Comparison of ENCODE assay signal across 15 cellular contexts in the genomic region with DNA sequence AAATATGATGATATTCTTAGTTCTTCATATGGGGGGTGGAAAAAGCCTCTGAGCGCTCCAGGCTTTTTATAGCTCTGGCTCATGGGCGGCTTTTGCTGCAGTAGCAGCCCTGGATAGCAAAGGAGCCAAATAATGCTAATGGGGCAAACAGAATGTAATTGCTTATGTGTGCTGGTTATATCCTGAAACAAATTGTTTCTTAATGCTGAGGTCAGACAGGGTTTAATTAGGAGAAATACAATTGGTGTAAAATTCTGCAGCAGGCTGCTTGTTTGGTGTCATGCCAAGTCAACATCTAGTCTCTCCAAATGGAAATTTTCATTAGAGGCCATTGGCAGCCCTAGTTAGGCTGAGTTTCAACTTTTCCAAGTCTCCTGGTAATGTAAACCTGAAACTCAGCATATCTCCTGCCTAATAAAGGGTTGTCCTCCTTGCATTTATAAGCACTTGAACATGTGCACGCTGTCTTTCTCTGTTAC.
DNase-seq lines count a peak whose midpoint lies in the region; ATAC-seq and TF ChIP-seq lines count a peak whose summit lies in the region.
"Had no signal": no experiment of that assay in that cellular context is flagged by ENCODE, and none has a peak within 500 bp of the region (broad histone marks: within the 10 kb centered on the region; RNA-seq: fewer than 3 reads in every experiment).

No MANE protein-coding gene starts in this region.

- H3K27ac ChIP-seq in heart right ventricle = peak overlapping the region in 7 of 10 donors; percentile 14 to 67 (median 50)

- no peak overlapping the region for H3K4me3 ChIP-seq in heart right ventricle
- H3K4me3 ChIP-seq in foreskin fibroblast (ENCODE audit: low read depth in 1 of 2, low read length in 2 of 2) = no peak overlapping the region

- DNase-seq in G401 (ENCODE audit: low spot score) (peak; percentile 94), NCI-H774 (lab: John Stamatoyannopoulos, UW) (peak; percentile 71), heart right ventricle (peak in 1 of 2 donors; percentile 54), renal cortical epithelial cell (ENCODE audit: low read depth) (peak; percentile 86), foreskin fibroblast (no peak), NCI-H2107 (lab: John Stamatoyannopoulos, UW) (no peak)
- DNase-seq in natural killer cell treated with Interleukin-12 subunit alpha and Interleukin-12 subunit beta and Interleukin-15 and Interleukin-18, amount 100 ng/mL, for 72 hours (ENCODE audit: low spot score) = no peak
- DNase-seq: activated CD4-positive, alpha-beta T cell treated with anti-CD3 and anti-CD28 coated beads for 1 hour; activated T-cell treated with anti-CD3 and anti-CD28 coated beads for 4 hours; DMS153; glutamatergic neuron; Karpas-422 had no signal

- no peak overlapping the region for H3K4me3 Mint-ChIP-seq in natural killer cell treated with Interleukin-12 subunit alpha and Interleukin-12 subunit beta and Interleukin-15 and Interleukin-18, amount 100 ng/mL, for 72 hours
- H3K4me3 Mint-ChIP-seq: activated naive CD4-positive, alpha-beta T cell treated with anti-CD3 and anti-CD28 coated beads, Interleukin-2, amount 50 U/mL, for 24 hours; stimulated activated effector memory CD8-positive, alpha-beta T cell treated with anti-CD3 and anti-CD28 coated beads, Interleukin-12 subunit alpha, Interleukin-12 subunit beta, amount 100 ng/mL, for 72 hours had no signal

- no peak for TF ChIP-seq CTCF in heart right ventricle (IDR thresholded peaks at IDR 0.05)
- no peak for TF ChIP-seq CTCF in foreskin fibroblast (IDR thresholded peaks at IDR 0.05; ENCODE audit: low read depth, low read length)

- in situ Hi-C loops in G401 (cut with HindIII; ENCODE audit: low sequenced_read_pairs) = no loop called here

- no peak overlapping the region for H3K27ac Mint-ChIP-seq in natural killer cell treated with Interleukin-12 subunit alpha and Interleukin-12 subunit beta and Interleukin-15 and Interleukin-18, amount 100 ng/mL, for 72 hours
- H3K27ac Mint-ChIP-seq: activated naive CD4-positive, alpha-beta T cell treated with anti-CD3 and anti-CD28 coated beads, Interleukin-2, amount 50 U/mL, for 24 hours; stimulated activated effector memory CD8-positive, alpha-beta T cell treated with anti-CD3 and anti-CD28 coated beads, Interleukin-12 subunit alpha, Interleukin-12 subunit beta, amount 100 ng/mL, for 72 hours had no signal

- no peaks in the 10 kb centered on the region for H3K36me3 ChIP-seq in heart right ventricle

- WGBS in heart right ventricle, 2 donors = 14 to 15% methylated on average over 3 of the region's 3 CpGs

- intact Hi-C loops in heart right ventricle (cut with DNase I) = no loop called here

- peaks cover 5 to 30% (median 11%) of the 10 kb centered on the region in 9 donors for H3K4me1 ChIP-seq in heart right ventricle

- H3K9me3 ChIP-seq in heart right ventricle = no peaks in the 10 kb centered on the region

- ATAC-seq in heart right ventricle (peak; percentile 85 to 97 (median 92)), HG03196 (IDR thresholded peaks at IDR 0.05; ENCODE audit: unreplicated experiment) (no peak)
- ATAC-seq in natural killer cell treated with Interleukin-12 subunit alpha and Interleukin-12 subunit beta and Interleukin-15 and Interleukin-18, amount 100 ng/mL, for 72 hours = no peak
- ATAC-seq: stimulated activated effector memory CD8-positive, alpha-beta T cell treated with anti-CD3 and anti-CD28 coated beads, Interleukin-12 subunit alpha, Interleukin-12 subunit beta, amount 100 ng/mL, for 72 hours had no signal

- no peaks in the 10 kb centered on the region for H3K27me3 ChIP-seq in heart right ventricle

- no peaks in the 10 kb centered on the region for H3K36me3 Mint-ChIP-seq in natural killer cell treated with Interleukin-12 subunit alpha and Interleukin-12 subunit beta and Interleukin-15 and Interleukin-18, amount 100 ng/mL, for 72 hours
- H3K36me3 Mint-ChIP-seq: stimulated activated effector memory CD8-positive, alpha-beta T cell treated with anti-CD3 and anti-CD28 coated beads, Interleukin-12 subunit alpha, Interleukin-12 subunit beta, amount 100 ng/mL, for 72 hours had no signal

- no peaks in the 10 kb centered on the region for H3K27me3 Mint-ChIP-seq in natural killer cell treated with Interleukin-12 subunit alpha and Interleukin-12 subunit beta and Interleukin-15 and Interleukin-18, amount 100 ng/mL, for 72 hours
- H3K27me3 Mint-ChIP-seq: activated naive CD4-positive, alpha-beta T cell treated with anti-CD3 and anti-CD28 coated beads, Interleukin-2, amount 50 U/mL, for 24 hours had no signal

- H3K9me3 Mint-ChIP-seq in natural killer cell treated with Interleukin-12 subunit alpha and Interleukin-12 subunit beta and Interleukin-15 and Interleukin-18, amount 100 ng/mL, for 72 hours = no peaks in the 10 kb centered on the region
- H3K9me3 Mint-ChIP-seq: activated naive CD4-positive, alpha-beta T cell treated with anti-CD3 and anti-CD28 coated beads, Interleukin-2, amount 50 U/mL, for 24 hours; stimulated activated effector memory CD8-positive, alpha-beta T cell treated with anti-CD3 and anti-CD28 coated beads, Interleukin-12 subunit alpha, Interleukin-12 subunit beta, amount 100 ng/mL, for 72 hours had no signal

- H3K4me1 Mint-ChIP-seq in natural killer cell treated with Interleukin-12 subunit alpha and Interleukin-12 subunit beta and Interleukin-15 and Interleukin-18, amount 100 ng/mL, for 72 hours (ENCODE audit: low read depth in 2 of 2) = no peaks in the 10 kb centered on the region
- H3K4me1 Mint-ChIP-seq: activated naive CD4-positive, alpha-beta T cell treated with anti-CD3 and anti-CD28 coated beads, Interleukin-2, amount 50 U/mL, for 24 hours; stimulated activated effector memory CD8-positive, alpha-beta T cell treated with anti-CD3 and anti-CD28 coated beads, Interleukin-12 subunit alpha, Interleukin-12 subunit beta, amount 100 ng/mL, for 72 hours had no signal

Comparison
In these comparisons a context has a peak if more than half of its experiments do, and no peak if none do; other contexts are left out.
1. DNase-seq: peak in G401 (single experiment), NCI-H774 (single experiment) and renal cortical epithelial cell (single experiment); none in foreskin fibroblast (0 of 2), natural killer cell treated with Interleukin-12 subunit alpha and Interleukin-12 subunit beta and Interleukin-15 and Interleukin-18, amount 100 ng/mL, for 72 hours (single experiment) and NCI-H2107 (single experiment).
2. ATAC-seq: peak in heart right ventricle (8 of 8); none in natural killer cell treated with Interleukin-12 subunit alpha and Interleukin-12 subunit beta and Interleukin-15 and Interleukin-18, amount 100 ng/mL, for 72 hours (0 of 2) and HG03196 (single experiment).